Comparison of ENCODE assay signal across 8 cellular contexts in genomic region chr1:150577557-150578277, GRCh38. TPM values are rescaled to one million over a fixed set of nuclear protein-coding genes. Genes with fewer than 3 reads are reported as not detected.
A peak's percentile ranks its signal among the peaks of the same experiment; 100 is the strongest.
DNase-seq lines count a peak whose midpoint lies in the region; ATAC-seq, FAIRE-seq and TF ChIP-seq lines count a peak whose summit lies in the region.

No MANE protein-coding gene starts in this region.

- H3K27me3 ChIP-seq in RWPE2 (ENCODE audit: insufficient read depth, poor library complexity, severe bottlenecking) (no peaks in the 10 kb centered on the region), pancreas (no peaks in the 10 kb centered on the region)

- no peak for FAIRE-seq in pancreas (lab: Jason Lieb, UNC)

- H3K4me3 ChIP-seq in RWPE2 (ENCODE audit: severe bottlenecking), result peak overlapping the region; percentile 73
- peak overlapping the region; percentile 77 to 98 (median 95) for H3K4me3 ChIP-seq in pancreas

- DNase-seq in NOMO-1 treated with DMSO at 0.1 percent for 48 hours (lab: John Stamatoyannopoulos, UW; ENCODE audit: unreplicated experiment) (peak; percentile 21), NOMO-1 treated with dmso at 0.1 percent for 144 hours (lab: John Stamatoyannopoulos, UW; ENCODE audit: unreplicated experiment) (no peak), RWPE2 (ENCODE audit: low spot score) (no peak), epithelial cell of prostate (ENCODE audit: low read depth, low spot score) (no peak), pancreas (no peak), 8988T (no peak), Ammon's horn (ENCODE audit: low spot score) (no peak)
- no peak for DNase-seq in stimulated activated CD4-positive, alpha-beta T cell treated with anti-CD3 and anti-CD28 coated beads, Interleukin-4, amount 100 ng/mL, for 4 hours

- H3K4me1 ChIP-seq in RWPE2 (ENCODE audit: insufficient read depth, poor library complexity, severe bottlenecking) (peaks cover 40% of the 10 kb centered on the region), pancreas (peaks cover 18 to 34% (median 33%) of the 10 kb centered on the region in 3 donors)

- no peak for TF ChIP-seq CTCF in RWPE2 (IDR thresholded peaks at IDR 0.05; ENCODE audit: poor library complexity, severe bottlenecking)
- TF ChIP-seq CTCF in pancreas (IDR thresholded peaks at IDR 0.05), result no peak

- intact Hi-C loops in pancreas (cut with DNase I), result no loop called here

- H3K9me3 ChIP-seq in RWPE2 (ENCODE audit: severe bottlenecking), result no peaks in the 10 kb centered on the region
- H3K9me3 ChIP-seq in pancreas, result no peaks in the 10 kb centered on the region

- H3K36me3 ChIP-seq in RWPE2 (ENCODE audit: low read depth), result peaks cover 65% of the 10 kb centered on the region
- H3K36me3 ChIP-seq in pancreas, result peaks cover 0 to 20% (median 17%) of the 10 kb centered on the region in 3 donors

- ATAC-seq in RWPE2 (ENCODE audit: low read depth) (no peak), pancreas (no peak)

- H3K27ac ChIP-seq in RWPE2 (ENCODE audit: poor library complexity, severe bottlenecking) (peak overlapping the region; percentile 100), epithelial cell of prostate (peak overlapping the region; percentile 100), pancreas (peak overlapping the region; percentile 96 to 100 (median 98))

- 0 to 1% methylated on average over 12 of the region's 12 CpGs for WGBS in pancreas, 2 donors

RNA-seq across cellular contexts. Expression of gene MCL1, which starts 1.7 kb away (rescaled TPM):
- 100 to 1,000 TPM in 3 of 6 donors, 10 to 100 TPM in 3; 91.6 to 163 (median 108) TPM for total RNA-seq in pancreas
- polyA plus RNA-seq in pancreas, result 10 to 100 TPM; 69.2 to 95.7 TPM

RNA-seq across cellular contexts. Expression of gene ADAMTSL4, which starts 28.5 kb away (rescaled TPM):
- total RNA-seq in pancreas, result 1 to 10 TPM; 1.3 to 6.2 (median 3.0) TPM
- 1 to 10 TPM; 3.5 to 8.0 TPM for polyA plus RNA-seq in pancreas

RNA-seq across cellular contexts. Expression of gene ENSA, which starts 51.7 kb away (rescaled TPM):
- total RNA-seq in pancreas, result 10 to 100 TPM; 53.9 to 76.3 (median 67.9) TPM
- polyA plus RNA-seq in pancreas, result 10 to 100 TPM; 62.6 to 86.0 TPM
